Comparison of ENCODE assay signal across 5 cellular contexts in the genomic region with DNA sequence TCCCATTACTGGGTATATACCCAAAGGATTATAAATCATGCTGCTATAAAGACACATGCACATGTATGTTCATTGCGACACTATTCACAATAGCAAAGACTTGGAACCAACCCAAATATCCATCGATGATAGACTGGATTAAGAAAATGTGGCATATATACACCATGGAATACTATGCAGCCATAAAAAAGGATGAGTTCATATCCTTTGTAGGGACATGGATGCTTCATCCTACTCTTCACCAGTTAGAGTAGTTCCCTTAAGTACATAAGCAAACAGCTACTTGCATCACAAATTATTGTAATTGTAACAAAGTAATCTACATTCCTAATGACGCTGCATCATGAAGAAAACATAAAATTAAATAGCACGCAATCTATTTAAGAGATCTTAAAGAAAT. TPM values are rescaled to one million over a fixed set of nuclear protein-coding genes. Genes with fewer than 3 reads are reported as not detected.
"Had no signal": no experiment of that assay in that cellular context is flagged by ENCODE, and none has a peak within 500 bp of the region (broad histone marks: within the 10 kb centered on the region; RNA-seq: fewer than 3 reads in every experiment).

No MANE protein-coding gene starts in this region.

RNA-seq across cellular contexts. Expression of a gene that starts 25.2 kb away (rescaled TPM):
- total RNA-seq: naive thymus-derived CD8-positive, alpha-beta T cell; osteocyte had no signal
- polyA plus RNA-seq: naive thymus-derived CD8-positive, alpha-beta T cell; smooth muscle cell had no signal

RNA-seq across cellular contexts. Expression of a gene that starts 32.0 kb away (rescaled TPM):
- total RNA-seq: naive thymus-derived CD8-positive, alpha-beta T cell; natural killer cell; osteocyte had no signal
- polyA plus RNA-seq: neural cell had no signal

RNA-seq across cellular contexts. Expression of a gene that starts 58.7 kb away (rescaled TPM):
- polyA plus RNA-seq: naive thymus-derived CD8-positive, alpha-beta T cell had no signal
